15 cellular contexts compared by ENCODE assay signal in the genomic region with DNA sequence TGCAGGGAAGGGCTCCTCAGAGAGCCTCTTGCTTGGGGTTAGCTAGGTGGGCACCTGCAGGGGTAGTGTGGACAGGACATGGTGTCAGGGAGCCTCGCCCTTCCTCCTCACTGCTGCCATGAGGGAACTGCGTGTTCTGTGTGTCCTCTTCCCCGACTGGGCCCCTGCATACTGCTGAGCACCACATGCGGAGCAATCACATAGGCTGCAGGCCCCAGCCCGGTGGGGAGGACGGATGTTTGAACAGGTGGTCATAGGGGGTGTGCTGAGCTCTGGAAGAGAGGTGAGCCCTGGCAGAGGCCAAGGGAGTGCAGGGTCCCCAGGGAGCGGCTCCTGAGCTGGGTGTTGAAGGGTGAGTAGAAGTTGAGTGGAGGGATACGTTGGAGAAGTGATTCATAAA. TPM values are rescaled to one million over a fixed set of nuclear protein-coding genes. Genes with fewer than 3 reads are reported as not detected.
A peak's percentile ranks its signal among the peaks of the same experiment; 100 is the strongest.
DNase-seq lines count a peak whose midpoint lies in the region; ATAC-seq and TF ChIP-seq lines count a peak whose summit lies in the region.
"Had no signal": no experiment of that assay in that cellular context is flagged by ENCODE, and none has a peak within 500 bp of the region (broad histone marks: within the 10 kb centered on the region; RNA-seq: fewer than 3 reads in every experiment).

No MANE protein-coding gene starts in this region.

- H2AFZ ChIP-seq in Karpas-422 (ENCODE audit: low read length) = no peak overlapping the region

- no peak overlapping the region for H3K27ac ChIP-seq in Karpas-422 (ENCODE audit: low read length)

- CTCF ChIA-PET in activated naive CD4-positive, alpha-beta T cell treated with anti-CD3 and anti-CD28 coated beads, Interleukin-2, amount 10 ng/mL, durations not matched to agents 7 days and 5 days (lab: Charles Lee) = interaction anchor here (1.5 kb wide), 1 partner anchor 94 kb away, joined by 4 read pairs; a partner anchor contains a TSS
- CTCF ChIA-PET in activated naive CD4-positive, alpha-beta T cell treated with anti-CD3 and anti-CD28 coated beads for 36 hours (lab: Charles Lee) = no interaction called here
- CTCF ChIA-PET in GM10248 (lab: Yijun Ruan, JAX) = interaction anchor here (1.5 kb wide), 1 partner anchor 10 kb away, joined by 3 read pairs; no protein-coding TSS in a partner anchor

- no peaks in the 10 kb centered on the region for H3K27me3 Mint-ChIP-seq in activated naive CD4-positive, alpha-beta T cell treated with anti-CD3 and anti-CD28 coated beads, Interleukin-2, amount 10 ng/mL, durations not matched to agents 7 days and 5 days
- no peaks in the 10 kb centered on the region for H3K27me3 Mint-ChIP-seq in activated naive CD4-positive, alpha-beta T cell treated with anti-CD3 and anti-CD28 coated beads for 36 hours (ENCODE audit: low read depth)
- no peaks in the 10 kb centered on the region for H3K27me3 Mint-ChIP-seq in activated T-helper 17 cell treated with anti-CD3 and anti-CD28 coated beads, Interleukin-2, amount 50 U/mL, for 72 hours
- H3K27me3 Mint-ChIP-seq in progenitor cell of endocrine pancreas (no peaks in the 10 kb centered on the region), immature natural killer cell (ENCODE audit: low read depth in 3 of 3) (peaks cover 0 to 3% (median 0%) of the 10 kb centered on the region in 3 donors)

- intact Hi-C loops in activated naive CD4-positive, alpha-beta T cell treated with anti-CD3 and anti-CD28 coated beads for 36 hours (cut with micrococcal nuclease) = no loop called here

- H3K4me1 Mint-ChIP-seq in activated naive CD4-positive, alpha-beta T cell treated with anti-CD3 and anti-CD28 coated beads, Interleukin-2, amount 10 ng/mL, durations not matched to agents 7 days and 5 days = no peaks in the 10 kb centered on the region
- no peaks in the 10 kb centered on the region for H3K4me1 Mint-ChIP-seq in activated naive CD4-positive, alpha-beta T cell treated with anti-CD3 and anti-CD28 coated beads for 36 hours (ENCODE audit: low read depth)
- H3K4me1 Mint-ChIP-seq in activated T-helper 17 cell treated with anti-CD3 and anti-CD28 coated beads, Interleukin-2, amount 50 U/mL, for 72 hours = no peaks in the 10 kb centered on the region
- H3K4me1 Mint-ChIP-seq in progenitor cell of endocrine pancreas (ENCODE audit: low read depth) (no peaks in the 10 kb centered on the region), immature natural killer cell (no peaks in the 10 kb centered on the region)

- no peak overlapping the region for H3K4me2 ChIP-seq in Karpas-422 (ENCODE audit: low read depth, low read length, poor library complexity, severe bottlenecking)

- peaks cover 4% of the 10 kb centered on the region for H3K9me3 Mint-ChIP-seq in activated naive CD4-positive, alpha-beta T cell treated with anti-CD3 and anti-CD28 coated beads, Interleukin-2, amount 10 ng/mL, durations not matched to agents 7 days and 5 days
- peaks cover 4% of the 10 kb centered on the region for H3K9me3 Mint-ChIP-seq in activated naive CD4-positive, alpha-beta T cell treated with anti-CD3 and anti-CD28 coated beads for 36 hours
- no peaks in the 10 kb centered on the region for H3K9me3 Mint-ChIP-seq in activated T-helper 17 cell treated with anti-CD3 and anti-CD28 coated beads, Interleukin-2, amount 50 U/mL, for 72 hours
- H3K9me3 Mint-ChIP-seq in progenitor cell of endocrine pancreas (ENCODE audit: low read depth) = no peaks in the 10 kb centered on the region
- H3K9me3 Mint-ChIP-seq in immature natural killer cell = no peaks in the 10 kb centered on the region

- H3K9me3 ChIP-seq in Karpas-422 (ENCODE audit: low read length) = no peaks in the 10 kb centered on the region; the same call in 1 of the 2 replicates
- H3K9me3 ChIP-seq: BE2C had no signal

- H3K27me3 ChIP-seq in Karpas-422 (ENCODE audit: low read length) = no peaks in the 10 kb centered on the region
- H3K27me3 ChIP-seq: BE2C had no signal

- no peak overlapping the region for H3K4me3 ChIP-seq in Karpas-422 (ENCODE audit: low read length)
- H3K4me3 ChIP-seq: K562 had no signal

- peaks cover 36% of the 10 kb centered on the region for H3K36me3 ChIP-seq in Karpas-422 (ENCODE audit: insufficient read depth, low read length)

- peaks cover 85% of the 10 kb centered on the region for H3K36me3 Mint-ChIP-seq in activated naive CD4-positive, alpha-beta T cell treated with anti-CD3 and anti-CD28 coated beads, Interleukin-2, amount 10 ng/mL, durations not matched to agents 7 days and 5 days
- H3K36me3 Mint-ChIP-seq in activated naive CD4-positive, alpha-beta T cell treated with anti-CD3 and anti-CD28 coated beads for 36 hours (ENCODE audit: low read depth) = peaks cover 71% of the 10 kb centered on the region
- peaks cover 98% of the 10 kb centered on the region for H3K36me3 Mint-ChIP-seq in activated T-helper 17 cell treated with anti-CD3 and anti-CD28 coated beads, Interleukin-2, amount 50 U/mL, for 72 hours (ENCODE audit: low read depth)
- H3K36me3 Mint-ChIP-seq in progenitor cell of endocrine pancreas (ENCODE audit: insufficient read depth) (peaks cover 52% of the 10 kb centered on the region), immature natural killer cell (peaks cover 8 to 43% (median 37%) of the 10 kb centered on the region in 3 donors)

- no peaks in the 10 kb centered on the region for H3K9me2 ChIP-seq in Karpas-422 (replicated peaks; ENCODE audit: insufficient read depth, low read length)

- peak overlapping the region; percentile 37 for H3K27ac Mint-ChIP-seq in activated naive CD4-positive, alpha-beta T cell treated with anti-CD3 and anti-CD28 coated beads, Interleukin-2, amount 10 ng/mL, durations not matched to agents 7 days and 5 days
- no peak overlapping the region for H3K27ac Mint-ChIP-seq in activated naive CD4-positive, alpha-beta T cell treated with anti-CD3 and anti-CD28 coated beads for 36 hours
- H3K27ac Mint-ChIP-seq in activated T-helper 17 cell treated with anti-CD3 and anti-CD28 coated beads, Interleukin-2, amount 50 U/mL, for 72 hours = peak overlapping the region; percentile 37
- H3K27ac Mint-ChIP-seq in progenitor cell of endocrine pancreas = peak overlapping the region; percentile 82
- H3K27ac Mint-ChIP-seq in immature natural killer cell = peak overlapping the region in 1 of 6 donors; percentile 69

- no peaks in the 10 kb centered on the region for H3K4me1 ChIP-seq in Karpas-422 (ENCODE audit: low read length)
- H3K4me1 ChIP-seq: BE2C had no signal

- no peak for DNase-seq in activated naive CD4-positive, alpha-beta T cell treated with anti-CD3 and anti-CD28 coated beads, Interleukin-2, amount 10 ng/mL, durations not matched to agents 7 days and 5 days
- no peak for DNase-seq in activated naive CD4-positive, alpha-beta T cell treated with anti-CD3 and anti-CD28 coated beads for 36 hours
- peak; percentile 5 for DNase-seq in GM10248 (ENCODE audit: extremely low spot score)
- DNase-seq in progenitor cell of endocrine pancreas (ENCODE audit: low spot score, unreplicated experiment) = no peak
- DNase-seq in Karpas-422 = no peak
- no peak for DNase-seq in AML-193 (lab: John Stamatoyannopoulos, UW)
- DNase-seq in immature natural killer cell = no peak
- DNase-seq: BE2C, GF-D8, NCI-H1048, NCI-H1694, NCI-H774, SHP77 treated with DMSO at 0.1 percent for 48 hours had no signal

- TF ChIP-seq CTCF in GM10248 (IDR thresholded peaks at IDR 0.05; ENCODE audit: control extremely low read depth, extremely low read depth, low read depth, missing control alignments) = no peak
- no peak for TF ChIP-seq CTCF in progenitor cell of endocrine pancreas (IDR thresholded peaks at IDR 0.05; ENCODE audit: unreplicated experiment)

- H4K20me1 ChIP-seq in Karpas-422 (ENCODE audit: insufficient read depth, low read depth, low read length) = no peaks in the 10 kb centered on the region

- no peak overlapping the region for H3K9ac ChIP-seq in Karpas-422 (ENCODE audit: low read length)

- H3K79me2 ChIP-seq in Karpas-422 (ENCODE audit: low read length) = no peaks in the 10 kb centered on the region

- no peak overlapping the region for H3K4me3 Mint-ChIP-seq in activated naive CD4-positive, alpha-beta T cell treated with anti-CD3 and anti-CD28 coated beads, Interleukin-2, amount 10 ng/mL, durations not matched to agents 7 days and 5 days
- H3K4me3 Mint-ChIP-seq in activated naive CD4-positive, alpha-beta T cell treated with anti-CD3 and anti-CD28 coated beads for 36 hours = no peak overlapping the region
- no peak overlapping the region for H3K4me3 Mint-ChIP-seq in activated T-helper 17 cell treated with anti-CD3 and anti-CD28 coated beads, Interleukin-2, amount 50 U/mL, for 72 hours
- H3K4me3 Mint-ChIP-seq in progenitor cell of endocrine pancreas (ENCODE audit: low read depth) (no peak overlapping the region), immature natural killer cell (no peak overlapping the region)

- POLR2A ChIA-PET in GM10248 (lab: Yijun Ruan, JAX) = no interaction called here

- ATAC-seq in activated T-helper 17 cell treated with anti-CD3 and anti-CD28 coated beads, Interleukin-2, amount 50 U/mL, for 72 hours (replicated peaks) = no peak
- ATAC-seq: K562 had no signal

RNA-seq across cellular contexts. Expression of a gene that starts 48.3 kb away (rescaled TPM):
- 10 to 100 TPM; 83.1 to 86.5 TPM for total RNA-seq in activated naive CD4-positive, alpha-beta T cell treated with anti-CD3 and anti-CD28 coated beads for 36 hours
- 100 to 1,000 TPM in 1 of 2 donors, 10 to 100 TPM in 1; 88.7 to 134 TPM for total RNA-seq in activated T-helper 17 cell treated with anti-CD3 and anti-CD28 coated beads, Interleukin-2, amount 50 U/mL, for 72 hours
- total RNA-seq in progenitor cell of endocrine pancreas = 217 and 222 TPM in 2 replicates
- 16.2 and 19.9 TPM in 2 replicates for total RNA-seq in Karpas-422 (2014; rRNA removed; shearing (Covaris generic); ENCODE audit: low replicate concordance)
- polyA plus RNA-seq in immature natural killer cell = 1 to 10 TPM in 2 of 3 donors, under 1 TPM in 1; 0.58 to 8.1 (median 3.3) TPM
